16 cellular contexts compared by ENCODE assay signal in the genomic region with DNA sequence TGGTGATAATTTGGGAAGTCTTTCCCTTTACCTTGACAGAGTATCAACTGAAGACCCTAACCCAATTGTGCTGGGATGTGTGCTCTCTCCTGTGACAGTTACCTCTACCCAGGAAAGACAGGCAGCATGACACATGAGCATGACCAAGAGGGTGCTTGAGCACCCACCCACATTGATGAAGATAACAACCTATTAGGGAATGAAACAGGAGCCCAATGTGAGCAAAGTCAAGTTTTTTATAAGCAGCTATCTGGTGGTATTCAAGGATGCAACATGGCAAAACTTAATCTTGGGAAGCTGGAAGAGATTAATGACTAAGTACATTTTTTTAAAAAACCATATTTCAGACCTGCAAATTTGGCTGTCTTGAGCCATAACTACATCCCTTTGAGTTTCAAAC.
DNase-seq lines count a peak whose midpoint lies in the region; ATAC-seq, FAIRE-seq and TF ChIP-seq lines count a peak whose summit lies in the region.
"Had no signal": no experiment of that assay in that cellular context is flagged by ENCODE, and none has a peak within 500 bp of the region (broad histone marks: within the 10 kb centered on the region; RNA-seq: fewer than 3 reads in every experiment).

No MANE protein-coding gene starts in this region.

- no peak for TF ChIP-seq CTCF in fibroblast of the aortic adventitia (IDR thresholded peaks at IDR 0.05; ENCODE audit: insufficient read depth, low read length)
- no peak for TF ChIP-seq CTCF in GM20000 (IDR thresholded peaks at IDR 0.05; ENCODE audit: extremely low read depth, missing control alignments)

- ATAC-seq in GM21367 (IDR thresholded peaks at IDR 0.05; ENCODE audit: unreplicated experiment) (no peak), HG03108 (IDR thresholded peaks at IDR 0.05; ENCODE audit: unreplicated experiment) (no peak)
- ATAC-seq: Right ventricle myocardium inferior had no signal

- DNase-seq in GM12891 (ENCODE audit: insufficient read length, low spot score) (no peak), NCI-H226 (peak; percentile 3), fibroblast of the aortic adventitia (ENCODE audit: low read depth) (peak; percentile 30), GM20000 (ENCODE audit: low spot score) (no peak)
- DNase-seq: CD8-positive, alpha-beta memory T cell; NCI-H1092 treated with DMSO at 0.1 percent for 48 hours; NCI-H2081 treated with DMSO at 0.1 percent for 48 hours; NK-92 treated with Interleukin-12 subunit alpha and Interleukin-12 subunit beta, amount 100 ng/mL, for 24 hours had no signal

- H3K4me3 ChIP-seq in fibroblast of the aortic adventitia (ENCODE audit: low read depth, low read length) (no peak overlapping the region), thymus (ENCODE audit: low read length) (no peak overlapping the region)
- H3K4me3 ChIP-seq: BLaER1 treated with 17β-estradiol and CSF1 and Interleukin-3, amounts not matched to agents 10 nM and 100 nM; HAP-1 had no signal

- no peak for TF ChIP-seq POLR2A in GM12891 (IDR thresholded peaks at IDR 0.05; ENCODE audit: low read depth, low read length)

- no peaks in the 10 kb centered on the region for H3K27me3 ChIP-seq in thymus (ENCODE audit: control insufficient read depth, insufficient read depth)
- H3K27me3 ChIP-seq: BLaER1 treated with 17β-estradiol and CSF1 and Interleukin-3, amounts not matched to agents 10 nM and 100 nM had no signal

- no peaks in the 10 kb centered on the region for H3K4me1 ChIP-seq in thymus (ENCODE audit: control insufficient read depth, insufficient read depth, low read length)
- H3K4me1 ChIP-seq: HAP-1 had no signal

- no peaks in the 10 kb centered on the region for H3K9me3 ChIP-seq in thymus (ENCODE audit: control insufficient read depth)
- H3K9me3 ChIP-seq: BLaER1 treated with 17β-estradiol and CSF1 and Interleukin-3, amounts not matched to agents 10 nM and 100 nM; HAP-1 had no signal

- FAIRE-seq in GM12891 (lab: Jason Lieb, UNC) = peak; percentile 48
- FAIRE-seq: GM12892, RCC 7860 had no signal

- H3K36me3 ChIP-seq in thymus (ENCODE audit: control insufficient read depth, insufficient read depth) = no peaks in the 10 kb centered on the region
- H3K36me3 ChIP-seq: HAP-1 had no signal

- H3K27ac ChIP-seq in thymus (ENCODE audit: low read depth) = peak overlapping the region; percentile 59
- H3K27ac ChIP-seq: BLaER1 treated with 17β-estradiol and CSF1 and Interleukin-3, amounts not matched to agents 10 nM and 100 nM had no signal

TF ChIP-seq in GM12891, 5 proteins besides CTCF, POLR2A, EP300 and RAD21:
- TF ChIP-seq POU2F2 (IDR thresholded peaks at IDR 0.05; ENCODE audit: low read depth, low read length) (no peak), PAX5 (IDR thresholded peaks at IDR 0.05; ENCODE audit: insufficient read depth, low read length, severe bottlenecking) (no peak), POLR2AphosphoS5 (IDR thresholded peaks at IDR 0.05; ENCODE audit: low read depth, low read length) (no peak)

Comparison
In these comparisons a context has a peak if more than half of its experiments do, and no peak if none do; other contexts are left out.
1. DNase-seq: peak in NCI-H226 (single experiment) and fibroblast of the aortic adventitia (single experiment); none in GM12891 (single experiment) and GM20000 (single experiment).